8 cellular contexts compared by ENCODE assay signal in the genomic region with DNA sequence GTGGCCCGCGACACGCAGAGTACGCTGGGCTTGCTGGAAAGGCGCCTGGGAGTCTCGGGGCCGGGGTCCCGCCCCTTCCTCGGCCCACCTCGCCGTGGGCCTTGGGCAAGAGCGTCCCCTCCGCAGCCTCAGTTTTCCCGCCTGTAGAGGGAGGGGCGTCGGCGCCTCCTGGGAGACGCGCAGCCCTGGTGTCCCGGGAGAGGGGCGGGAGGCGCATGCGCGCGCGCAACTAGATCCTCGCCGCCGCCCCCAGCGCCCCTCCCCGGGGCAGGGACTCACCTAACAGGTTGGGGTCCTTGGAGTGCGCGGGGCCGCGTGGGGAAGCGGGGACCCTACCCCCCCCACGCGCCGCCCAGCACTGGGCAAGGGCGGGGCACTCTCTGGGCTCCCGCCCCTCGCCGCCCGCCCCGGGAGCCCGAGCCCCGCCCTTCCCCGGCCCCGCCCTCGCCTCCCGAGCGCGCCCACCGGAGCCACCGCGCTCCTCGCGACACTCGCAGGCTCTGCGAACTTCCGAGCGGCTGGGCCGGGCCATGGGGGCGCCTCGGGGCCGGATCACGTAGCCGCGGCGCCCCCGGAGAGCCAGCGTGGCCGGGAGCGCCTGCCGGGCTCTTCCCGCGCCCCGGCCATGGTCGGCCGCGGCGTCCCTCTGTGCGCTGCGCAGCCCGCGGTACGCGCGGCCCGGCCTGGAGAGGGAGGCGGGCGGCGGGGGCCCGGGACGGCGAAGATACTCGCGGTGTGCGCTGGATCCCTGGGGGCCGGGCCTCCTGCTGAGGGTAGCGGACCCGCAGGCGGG. TPM values are rescaled to one million over a fixed set of nuclear protein-coding genes. Genes with fewer than 3 reads are reported as not detected.
DNase-seq lines count a peak whose midpoint lies in the region; ATAC-seq and TF ChIP-seq lines count a peak whose summit lies in the region.

Gene KIF26A (plus strand): TSS at position 490 of the 793 bp plus-strand sequence. CDS start 136 bp downstream, at position 626.

- H3K27ac ChIP-seq in C4-2B (peak within 1 kb of the TSS; percentile 27), skeletal muscle tissue (ENCODE audit: low read depth, low read length) (peak within 1 kb of the TSS; percentile 36)

- no peaks in the 10 kb centered on the region for H3K9me3 ChIP-seq in skeletal muscle tissue (ENCODE audit: control insufficient read depth in 3 of 3, low read length in 3 of 3)

- H3K27me3 Mint-ChIP-seq in activated T-cell treated with anti-CD3 and anti-CD28 coated beads, Interleukin-2, amount 50 U/mL, for 4 hours (ENCODE audit: low read depth) = peaks cover 52% of the 10 kb centered on the region

- H3K36me3 ChIP-seq in skeletal muscle tissue (ENCODE audit: control insufficient read depth in 3 of 3, insufficient read depth in 3 of 3, low read length in 3 of 3) = no peaks in the 10 kb centered on the region

- no peaks in the 10 kb centered on the region for H3K36me3 Mint-ChIP-seq in activated T-cell treated with anti-CD3 and anti-CD28 coated beads, Interleukin-2, amount 50 U/mL, for 4 hours (ENCODE audit: insufficient read depth)

- peaks cover 51 to 56% (median 52%) of the 10 kb centered on the region in 3 donors for H3K27me3 ChIP-seq in skeletal muscle tissue (ENCODE audit: control insufficient read depth in 3 of 3, insufficient read depth in 3 of 3, low read length in 3 of 3)

- peaks cover 13 to 27% (median 26%) of the 10 kb centered on the region in 3 donors for H3K4me1 ChIP-seq in skeletal muscle tissue (ENCODE audit: control insufficient read depth in 3 of 3, insufficient read depth in 3 of 3, low read length in 3 of 3)

- peak; percentile 37 to 52 for ATAC-seq in activated T-cell treated with anti-CD3 and anti-CD28 coated beads, Interleukin-2, amount 50 U/mL, for 4 hours
- ATAC-seq in HG03159 (IDR thresholded peaks at IDR 0.05; ENCODE audit: unreplicated experiment) = no peak
- ATAC-seq in GM21786 (IDR thresholded peaks at IDR 0.05; ENCODE audit: unreplicated experiment) = no peak
- no peak for ATAC-seq in HG02623 (IDR thresholded peaks at IDR 0.05; ENCODE audit: unreplicated experiment)

- H3K4me1 Mint-ChIP-seq in activated T-cell treated with anti-CD3 and anti-CD28 coated beads, Interleukin-2, amount 50 U/mL, for 4 hours (ENCODE audit: low read depth) = peaks cover 9% of the 10 kb centered on the region

- DNase-seq in NCI-H1105 (lab: John Stamatoyannopoulos, UW) = peak; percentile 73
- DNase-seq in activated T-cell treated with anti-CD3 and anti-CD28 coated beads, Interleukin-2, amount 50 U/mL, for 4 hours = no peak

- TF ChIP-seq CTCF in C4-2B (conservative IDR thresholded peaks at IDR 0.05) = no peak

- H3K4me3 ChIP-seq in iPS-11a (ENCODE audit: low read depth, low read length) = peak within 1 kb of the TSS; percentile 60
- H3K4me3 ChIP-seq in skeletal muscle tissue (ENCODE audit: low read length in 3 of 3) = peak within 1 kb of the TSS; percentile 43 to 67 (median 64)

- peak within 1 kb of the TSS; percentile 58 for H3K4me3 Mint-ChIP-seq in activated T-cell treated with anti-CD3 and anti-CD28 coated beads, Interleukin-2, amount 50 U/mL, for 4 hours

- no peaks in the 10 kb centered on the region for H3K9me3 Mint-ChIP-seq in activated T-cell treated with anti-CD3 and anti-CD28 coated beads, Interleukin-2, amount 50 U/mL, for 4 hours

- H3K9ac ChIP-seq in skeletal muscle tissue (ENCODE audit: low read depth in 1 of 3, low read length in 3 of 3) = peak within 1 kb of the TSS in 2 of 3 donors; percentile 40 to 53

RNA-seq across cellular contexts. Expression of gene KIF26A, which starts in this region (rescaled TPM):
- total RNA-seq in activated T-cell treated with anti-CD3 and anti-CD28 coated beads, Interleukin-2, amount 50 U/mL, for 4 hours = under 1 TPM; 0.24 to 0.86 (median 0.40) TPM
- 6.3 TPM for total RNA-seq in skeletal muscle tissue

Comparison
In these comparisons a context has a peak if more than half of its experiments do, and no peak if none do; other contexts are left out.
1. Peak in ATAC-seq in activated T-cell treated with anti-CD3 and anti-CD28 coated beads, Interleukin-2, amount 50 U/mL, for 4 hours; RNA of the gene not detected or under 1 TPM.